Comparison of ENCODE assay signal across 9 cellular contexts in the genomic region with DNA sequence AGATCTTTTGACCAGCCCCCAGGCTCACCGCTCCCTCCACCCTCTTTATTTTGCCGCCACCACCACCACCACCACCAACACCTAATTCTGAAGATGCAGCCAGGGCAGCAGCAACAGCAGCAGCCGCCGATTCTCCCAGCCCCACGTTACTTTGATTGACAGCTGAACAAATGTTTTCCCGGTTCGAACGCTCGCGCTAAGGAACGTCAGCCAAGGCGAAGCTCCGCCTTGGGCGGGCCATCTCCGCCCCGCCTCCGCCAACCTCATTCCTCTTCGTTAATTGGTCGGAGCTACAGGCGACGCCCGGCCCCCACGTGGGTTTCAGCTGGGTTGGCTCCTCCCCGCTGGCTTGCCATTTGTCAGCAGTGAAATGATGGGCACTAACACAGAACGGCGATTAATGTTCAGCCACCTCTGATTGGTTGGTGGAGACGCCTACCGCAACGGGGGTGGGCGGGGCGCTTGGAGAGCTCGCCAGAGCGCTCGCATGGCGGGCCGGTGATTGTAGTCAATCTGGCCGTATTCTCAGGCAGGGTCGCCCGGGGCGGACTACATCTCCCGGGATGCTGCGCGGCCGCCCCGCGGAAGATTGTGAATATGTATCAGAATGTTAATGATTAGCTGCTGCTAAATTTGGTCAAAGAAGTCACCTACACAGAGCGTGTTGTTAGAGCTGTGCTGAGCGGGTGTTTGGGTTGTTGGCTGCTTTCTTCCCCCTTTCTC. TPM values are rescaled to one million over a fixed set of nuclear protein-coding genes. Genes with fewer than 3 reads are reported as not detected.
DNase-seq lines count a peak whose midpoint lies in the region; ATAC-seq and TF ChIP-seq lines count a peak whose summit lies in the region.
"Had no signal": no experiment of that assay in that cellular context is flagged by ENCODE, and none has a peak within 500 bp of the region (broad histone marks: within the 10 kb centered on the region; RNA-seq: fewer than 3 reads in every experiment).

Gene TLE4, plus strand, starts transcription at position 657 of the 723 bp plus-strand sequence. CDS start 826 bp downstream, outside the sequence.

- H3K4me3 ChIP-seq in AG04449 (ENCODE audit: low read depth, low read length) (peak within 1 kb of the TSS; percentile 75), skin epidermis (peak within 1 kb of the TSS; percentile 90 to 98 (median 94))

- TF ChIP-seq CTCF in AG04449 (IDR thresholded peaks at IDR 0.05; ENCODE audit: insufficient read depth, low read length, missing control alignments) (no peak), activated B cell treated with CpG ODN at 0.5 μM for 24 hours (IDR thresholded peaks at IDR 0.05) (no peak)

- peaks cover 38% of the 10 kb centered on the region for H3K4me1 Mint-ChIP-seq in activated B cell treated with CpG ODN at 0.5 μM for 24 hours

- peak; percentile 92 for ATAC-seq in GM18907 (IDR thresholded peaks at IDR 0.05; ENCODE audit: unreplicated experiment)
- ATAC-seq in HG03159 (IDR thresholded peaks at IDR 0.05; ENCODE audit: unreplicated experiment), result peak; percentile 87
- peak; percentile 84 for ATAC-seq in activated B cell treated with CpG ODN at 0.5 μM for 24 hours (ENCODE audit: low read depth)
- ATAC-seq: HCT116 had no signal

- intact Hi-C loops in activated B cell treated with CpG ODN at 0.5 μM for 24 hours (cut with micrococcal nuclease), result loop anchor here (1.0 to 5.0 kb wide), 11 partner anchors 40 to 1335 kb away; partner anchors contain the start of genes CEP78 and PSAT1

- POLR2A ChIA-PET in AG04449 (lab: Yijun Ruan, JAX) (interaction anchor here (0.5 to 2.0 kb wide), 40 partner anchors 8 to 1648 kb away, joined by 3 to 9 read pairs (median 3); no protein-coding TSS in a partner anchor), activated B cell treated with CpG ODN at 0.5 μM for 24 hours (lab: Charles Lee) (interaction anchor here (0.6 to 2.5 kb wide), 36 partner anchors 9 to 1274 kb away, joined by 3 to 32 read pairs (median 4); partner anchors contain the start of gene PSAT1)

- no peaks in the 10 kb centered on the region for H3K27me3 Mint-ChIP-seq in activated B cell treated with CpG ODN at 0.5 μM for 24 hours

- peak within 1 kb of the TSS; percentile 97 for H3K27ac ChIP-seq in caudate nucleus (ENCODE audit: low read depth, low read length)
- peak within 1 kb of the TSS; percentile 75 to 97 (median 91) for H3K27ac ChIP-seq in skin epidermis

- H3K36me3 Mint-ChIP-seq in activated B cell treated with CpG ODN at 0.5 μM for 24 hours (ENCODE audit: low read depth), result peaks cover 12% of the 10 kb centered on the region

- H3K9me3 Mint-ChIP-seq in activated B cell treated with CpG ODN at 0.5 μM for 24 hours, result no peaks in the 10 kb centered on the region

- CTCF ChIA-PET in AG04449 (lab: Yijun Ruan, JAX) (interaction anchor here (1.1 to 2.2 kb wide), 2 partner anchors 433 to 442 kb away, joined by 3 to 7 read pairs; no protein-coding TSS in a partner anchor), activated B cell treated with CpG ODN at 0.5 μM for 24 hours (lab: Charles Lee) (interaction anchor here (1.1 kb wide), 1 partner anchor 142 kb away, joined by 3 read pairs; no protein-coding TSS in a partner anchor)

- DNase-seq in AG04449 (ENCODE audit: low read depth, low spot score), result peak; percentile 100
- DNase-seq in NCI-H2227 (lab: John Stamatoyannopoulos, UW; ENCODE audit: unreplicated experiment), result peak; percentile 99
- DNase-seq in activated B cell treated with CpG ODN at 0.5 μM for 24 hours, result peak; percentile 94
- DNase-seq in caudate nucleus (lab: John Stamatoyannopoulos, UW), result peak; percentile 88 to 100 (median 100)
- DNase-seq in iPS-NIHi11 (ENCODE audit: low spot score), result peak; percentile 87

- H3K27ac Mint-ChIP-seq in activated B cell treated with CpG ODN at 0.5 μM for 24 hours, result peak within 1 kb of the TSS; percentile 46

- peak within 1 kb of the TSS; percentile 90 for H3K4me3 Mint-ChIP-seq in activated B cell treated with CpG ODN at 0.5 μM for 24 hours

RNA-seq across cellular contexts. Expression of gene TLE4, which starts in this region (rescaled TPM):
- total RNA-seq in activated B cell treated with CpG ODN at 0.5 μM for 24 hours, result 62.6 and 63.9 TPM in 2 replicates

Comparison
In these comparisons a context has a peak if more than half of its experiments do, and no peak if none do; other contexts are left out.
1. Peak in every context shown above with its lines: DNase-seq, ATAC-seq, H3K4me3 ChIP-seq and H3K27ac ChIP-seq.